ENCODE assay signal across 6 cellular contexts in genomic region chr11:96555826-96556225, GRCh38.
DNase-seq lines count a peak whose midpoint lies in the region; ATAC-seq, FAIRE-seq and TF ChIP-seq lines count a peak whose summit lies in the region.
"Not testable (repeated sequence)": the region's sequence is repeated elsewhere in the genome, so short reads cannot be mapped to it uniquely, and the experiment has no call there.

No MANE protein-coding gene starts in this region.

- not testable (repeated sequence) for H2AFZ ChIP-seq in HepG2 (ENCODE audit: low read length)

- not testable (repeated sequence) for BruUV-seq in HepG2 (replicated peaks; lab: Mats Ljungman, UMichigan)

- ATAC-seq in activated CD4-positive, alpha-beta T cell treated with anti-CD3 and anti-CD28 coated beads for 36 hours; activated CD8-positive, alpha-beta T cell treated with anti-CD3 and anti-CD28 coated beads for 36 hours; HepG2: not testable (repeated sequence)

- H3K9ac ChIP-seq in HepG2 (ENCODE audit: insufficient read depth, low read depth, low read length): not testable (repeated sequence)

- in situ Hi-C loops in HepG2 (cut with HindIII; ENCODE audit: extremely low pct_ligation_motif_present, low pct_unique_long_range_greater_than_20kb): not testable (repeated sequence)

- H3K27me3 ChIP-seq in HepG2 (ENCODE audit: control insufficient read depth in 1 of 2, insufficient read depth in 2 of 2, low read length in 2 of 2): not testable (repeated sequence)

- not testable (repeated sequence) for H3K27ac ChIP-seq in HepG2 (ENCODE audit: extremely low read length, insufficient read depth, low read length)

- not testable (repeated sequence) for TF ChIP-seq POLR2A in HepG2 (IDR thresholded peaks at IDR 0.05; ENCODE audit: insufficient read depth in 1 of 2, low read depth in 2 of 2, low read length in 2 of 2)

- not testable (repeated sequence) for TF ChIP-seq RAD21 in HepG2 (CRISPR knock-in tag; IDR thresholded peaks at IDR 0.05)

- H3K4me3 Mint-ChIP-seq in activated CD4-positive, alpha-beta T cell treated with anti-CD3 and anti-CD28 coated beads for 36 hours; activated CD4-positive, alpha-beta T cell treated with anti-CD3 and anti-CD28 coated beads, Interleukin-2, amount 10 ng/mL, durations not matched to agents 7 days and 5 days; activated CD8-positive, alpha-beta T cell treated with anti-CD3 and anti-CD28 coated beads for 36 hours; activated T-helper 2 cell treated with anti-CD3 and anti-CD28 coated beads, Interferon-gamma antibody, Interleukin-2, Interleukin-4, amounts not matched to agents 10 μg/mL and 5 μg/mL and 100 μg/mL, durations not matched to agents 14 hours and 24 hours and 36 hours (ENCODE audit: low read depth); activated naive CD4-positive, alpha-beta T cell treated with anti-CD3 and anti-CD28 coated beads, Interleukin-2, amount 10 ng/mL, durations not matched to agents 7 days and 5 days: not testable (repeated sequence)

- H3K4me1 Mint-ChIP-seq in activated CD4-positive, alpha-beta T cell treated with anti-CD3 and anti-CD28 coated beads for 36 hours; activated CD4-positive, alpha-beta T cell treated with anti-CD3 and anti-CD28 coated beads, Interleukin-2, amount 10 ng/mL, durations not matched to agents 7 days and 5 days; activated CD8-positive, alpha-beta T cell treated with anti-CD3 and anti-CD28 coated beads for 36 hours (ENCODE audit: low read depth); activated T-helper 2 cell treated with anti-CD3 and anti-CD28 coated beads, Interferon-gamma antibody, Interleukin-2, Interleukin-4, amounts not matched to agents 10 μg/mL and 5 μg/mL and 100 μg/mL, durations not matched to agents 14 hours and 24 hours and 36 hours (ENCODE audit: low read depth); activated naive CD4-positive, alpha-beta T cell treated with anti-CD3 and anti-CD28 coated beads, Interleukin-2, amount 10 ng/mL, durations not matched to agents 7 days and 5 days: not testable (repeated sequence)

- H3K4me1 ChIP-seq in HepG2 (ENCODE audit: insufficient read depth, low read length): not testable (repeated sequence)

- DNase-seq in activated CD4-positive, alpha-beta T cell treated with anti-CD3 and anti-CD28 coated beads for 36 hours: peak; percentile 25
- DNase-seq in activated CD4-positive, alpha-beta T cell treated with anti-CD3 and anti-CD28 coated beads, Interleukin-2, amount 10 ng/mL, durations not matched to agents 7 days and 5 days: peak; percentile 24
- peak; percentile 17 for DNase-seq in activated CD8-positive, alpha-beta T cell treated with anti-CD3 and anti-CD28 coated beads for 36 hours
- DNase-seq in activated T-helper 2 cell treated with anti-CD3 and anti-CD28 coated beads, Interferon-gamma antibody, Interleukin-2, Interleukin-4, amounts not matched to agents 10 μg/mL and 5 μg/mL and 100 μg/mL, durations not matched to agents 14 hours and 24 hours and 36 hours (ENCODE audit: low spot score): peak; percentile 34
- peak; percentile 56 for DNase-seq in activated naive CD4-positive, alpha-beta T cell treated with anti-CD3 and anti-CD28 coated beads, Interleukin-2, amount 10 ng/mL, durations not matched to agents 7 days and 5 days
- not testable (repeated sequence) for DNase-seq in HepG2 (ENCODE audit: low spot score)

- not testable (repeated sequence) for H3K4me3 ChIP-seq in HepG2 (replicated peaks in 1 of 3; ENCODE audit: insufficient read depth in 1 of 3, low read depth in 2 of 3, low read length in 3 of 3)

- no CpG with 5 or more reads among the region's 10 CpGs for WGBS in HepG2 (ENCODE audit: low lambda C conversion rate)

- not testable (repeated sequence) for H3K36me3 Mint-ChIP-seq in activated CD4-positive, alpha-beta T cell treated with anti-CD3 and anti-CD28 coated beads for 36 hours (ENCODE audit: low read depth); activated CD4-positive, alpha-beta T cell treated with anti-CD3 and anti-CD28 coated beads, Interleukin-2, amount 10 ng/mL, durations not matched to agents 7 days and 5 days (ENCODE audit: low read depth); activated CD8-positive, alpha-beta T cell treated with anti-CD3 and anti-CD28 coated beads for 36 hours (ENCODE audit: low read depth); activated T-helper 2 cell treated with anti-CD3 and anti-CD28 coated beads, Interferon-gamma antibody, Interleukin-2, Interleukin-4, amounts not matched to agents 10 μg/mL and 5 μg/mL and 100 μg/mL, durations not matched to agents 14 hours and 24 hours and 36 hours (ENCODE audit: low read depth); activated naive CD4-positive, alpha-beta T cell treated with anti-CD3 and anti-CD28 coated beads, Interleukin-2, amount 10 ng/mL, durations not matched to agents 7 days and 5 days

- CTCF ChIA-PET in activated CD4-positive, alpha-beta T cell treated with anti-CD3 and anti-CD28 coated beads for 36 hours (lab: Charles Lee); activated CD4-positive, alpha-beta T cell treated with anti-CD3 and anti-CD28 coated beads, Interleukin-2, amount 10 ng/mL, durations not matched to agents 7 days and 5 days (lab: Charles Lee); activated CD8-positive, alpha-beta T cell treated with anti-CD3 and anti-CD28 coated beads for 36 hours (lab: Charles Lee); activated naive CD4-positive, alpha-beta T cell treated with anti-CD3 and anti-CD28 coated beads, Interleukin-2, amount 10 ng/mL, durations not matched to agents 7 days and 5 days (lab: Charles Lee); HepG2 (lab: Yijun Ruan, JAX; ENCODE audit: low intra/inter-chr PET ratio, low total read pairs): not testable (repeated sequence)

- FAIRE-seq in HepG2 (lab: Jason Lieb, UNC): not testable (repeated sequence)

- not testable (repeated sequence) for H4K20me1 ChIP-seq in HepG2 (ENCODE audit: insufficient read depth, low read length)

- not testable (repeated sequence) for H3K36me3 ChIP-seq in HepG2 (replicated peaks in 1 of 2; ENCODE audit: control insufficient read depth in 1 of 2, insufficient read depth in 2 of 2, low read length in 2 of 2)

- POLR2A ChIA-PET in activated CD4-positive, alpha-beta T cell treated with anti-CD3 and anti-CD28 coated beads for 36 hours (lab: Charles Lee); activated CD4-positive, alpha-beta T cell treated with anti-CD3 and anti-CD28 coated beads, Interleukin-2, amount 10 ng/mL, durations not matched to agents 7 days and 5 days (lab: Charles Lee); activated CD8-positive, alpha-beta T cell treated with anti-CD3 and anti-CD28 coated beads for 36 hours (lab: Charles Lee); HepG2 (lab: Yijun Ruan, JAX): not testable (repeated sequence)

- peak overlapping the region; percentile 23; the same call in 1 of the 2 replicates for H3K4me2 ChIP-seq in HepG2 (ENCODE audit: low read depth, low read length)

- H3K27ac Mint-ChIP-seq in activated CD4-positive, alpha-beta T cell treated with anti-CD3 and anti-CD28 coated beads for 36 hours; activated CD4-positive, alpha-beta T cell treated with anti-CD3 and anti-CD28 coated beads, Interleukin-2, amount 10 ng/mL, durations not matched to agents 7 days and 5 days; activated CD8-positive, alpha-beta T cell treated with anti-CD3 and anti-CD28 coated beads for 36 hours; activated T-helper 2 cell treated with anti-CD3 and anti-CD28 coated beads, Interferon-gamma antibody, Interleukin-2, Interleukin-4, amounts not matched to agents 10 μg/mL and 5 μg/mL and 100 μg/mL, durations not matched to agents 14 hours and 24 hours and 36 hours; activated naive CD4-positive, alpha-beta T cell treated with anti-CD3 and anti-CD28 coated beads, Interleukin-2, amount 10 ng/mL, durations not matched to agents 7 days and 5 days: not testable (repeated sequence)

- not testable (repeated sequence) for H3K27me3 Mint-ChIP-seq in activated CD4-positive, alpha-beta T cell treated with anti-CD3 and anti-CD28 coated beads for 36 hours; activated CD4-positive, alpha-beta T cell treated with anti-CD3 and anti-CD28 coated beads, Interleukin-2, amount 10 ng/mL, durations not matched to agents 7 days and 5 days; activated CD8-positive, alpha-beta T cell treated with anti-CD3 and anti-CD28 coated beads for 36 hours; activated T-helper 2 cell treated with anti-CD3 and anti-CD28 coated beads, Interferon-gamma antibody, Interleukin-2, Interleukin-4, amounts not matched to agents 10 μg/mL and 5 μg/mL and 100 μg/mL, durations not matched to agents 14 hours and 24 hours and 36 hours (ENCODE audit: low read depth); activated naive CD4-positive, alpha-beta T cell treated with anti-CD3 and anti-CD28 coated beads, Interleukin-2, amount 10 ng/mL, durations not matched to agents 7 days and 5 days

- H3K79me2 ChIP-seq in HepG2 (ENCODE audit: insufficient read depth, low read length): not testable (repeated sequence)

- TF ChIP-seq EP300 in HepG2 (IDR thresholded peaks at IDR 0.05; ENCODE audit: low read depth in 2 of 2, low read length in 2 of 2); HepG2 (CRISPR knock-in tag; IDR thresholded peaks at IDR 0.05; ENCODE audit: borderline replicate concordance): not testable (repeated sequence)

- intact Hi-C loops in activated CD4-positive, alpha-beta T cell treated with anti-CD3 and anti-CD28 coated beads for 36 hours (cut with DNase I, micrococcal nuclease); activated CD8-positive, alpha-beta T cell treated with anti-CD3 and anti-CD28 coated beads for 36 hours (cut with micrococcal nuclease); activated T-helper 2 cell treated with anti-CD3 and anti-CD28 coated beads, Interferon-gamma antibody, Interleukin-2, Interleukin-4, amounts not matched to agents 10 μg/mL and 5 μg/mL and 100 μg/mL, durations not matched to agents 14 hours and 24 hours and 36 hours (cut with micrococcal nuclease); HepG2 (cut with micrococcal nuclease; ENCODE audit: unreplicated experiment): not testable (repeated sequence)

- not testable (repeated sequence) for TF ChIP-seq CTCF in activated CD8-positive, alpha-beta T cell treated with anti-CD3 and anti-CD28 coated beads for 36 hours (IDR thresholded peaks at IDR 0.05); HepG2 (CRISPR knock-in tag; IDR thresholded peaks at IDR 0.05)

- H3K9me3 Mint-ChIP-seq in activated CD4-positive, alpha-beta T cell treated with anti-CD3 and anti-CD28 coated beads for 36 hours (ENCODE audit: low read depth); activated CD4-positive, alpha-beta T cell treated with anti-CD3 and anti-CD28 coated beads, Interleukin-2, amount 10 ng/mL, durations not matched to agents 7 days and 5 days; activated CD8-positive, alpha-beta T cell treated with anti-CD3 and anti-CD28 coated beads for 36 hours; activated T-helper 2 cell treated with anti-CD3 and anti-CD28 coated beads, Interferon-gamma antibody, Interleukin-2, Interleukin-4, amounts not matched to agents 10 μg/mL and 5 μg/mL and 100 μg/mL, durations not matched to agents 14 hours and 24 hours and 36 hours; activated naive CD4-positive, alpha-beta T cell treated with anti-CD3 and anti-CD28 coated beads, Interleukin-2, amount 10 ng/mL, durations not matched to agents 7 days and 5 days: not testable (repeated sequence)

- not testable (repeated sequence) for H3K9me3 ChIP-seq in HepG2 (ENCODE audit: low read length)
